22 cellular contexts compared by ENCODE assay signal in the genomic region with DNA sequence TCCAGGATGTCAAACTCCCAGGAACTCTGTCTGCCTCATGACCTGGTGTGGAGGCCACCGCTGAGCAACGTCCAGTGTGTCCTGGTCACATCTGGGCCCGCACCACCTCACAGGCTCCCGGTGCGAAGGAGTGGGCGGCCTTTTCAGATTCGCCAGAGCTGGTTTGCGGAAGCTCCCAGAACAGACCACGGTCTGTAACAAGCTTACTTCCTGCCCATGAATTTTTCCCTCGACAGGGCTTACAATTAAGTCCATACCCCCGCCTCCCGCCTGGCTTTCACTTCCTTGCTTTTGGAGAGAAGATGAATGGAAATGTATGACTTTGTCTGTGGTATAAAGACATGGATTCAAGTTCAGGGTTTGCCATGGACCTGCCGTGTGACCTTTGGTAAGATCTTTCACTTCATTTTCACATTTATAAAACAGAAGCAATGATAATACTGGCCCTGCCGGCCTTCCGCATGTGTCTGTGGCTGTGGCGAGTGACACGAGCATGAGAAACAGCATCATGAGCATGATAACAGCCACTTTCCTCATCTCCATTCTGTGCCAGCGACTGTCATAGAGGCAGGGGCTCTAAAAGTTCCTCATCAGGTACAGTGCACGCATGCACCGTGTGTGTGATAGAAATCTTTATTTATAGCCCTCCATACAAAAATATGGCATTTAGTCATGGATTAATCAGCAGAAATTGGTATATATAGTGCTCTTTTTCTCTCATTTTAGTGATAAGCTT. TPM values are rescaled to one million over a fixed set of nuclear protein-coding genes. Genes with fewer than 3 reads are reported as not detected.
A peak's percentile ranks its signal among the peaks of the same experiment; 100 is the strongest.
DNase-seq lines count a peak whose midpoint lies in the region; ATAC-seq and TF ChIP-seq lines count a peak whose summit lies in the region.
"Had no signal": no experiment of that assay in that cellular context is flagged by ENCODE, and none has a peak within 500 bp of the region (broad histone marks: within the 10 kb centered on the region; RNA-seq: fewer than 3 reads in every experiment).

No MANE protein-coding gene starts in this region.

- intact Hi-C loops in CD4-positive, alpha-beta memory T cell (cut with micrococcal nuclease), result no loop called here
- intact Hi-C loops in OCI-LY7 (cut with micrococcal nuclease; ENCODE audit: unreplicated experiment), result no loop called here
- intact Hi-C loops in thyroid gland (cut with DNase I), result no loop called here

- ATAC-seq in GM23338 (no peak), naive B cell (ENCODE audit: low read depth in 2 of 2) (peak; percentile 78 to 80), GM21423 (IDR thresholded peaks at IDR 0.05; ENCODE audit: unreplicated experiment) (no peak)
- ATAC-seq: activated T-cell treated with anti-CD3 and anti-CD28 coated beads, Interleukin-2, amount 50 U/mL, for 4 hours; T-cell had no signal

- no peaks in the 10 kb centered on the region for H3K9me3 ChIP-seq in CD4-positive, alpha-beta memory T cell (ENCODE audit: control insufficient read depth in 1 of 2, low read length in 2 of 2)
- H3K9me3 ChIP-seq in OCI-LY7 (ENCODE audit: low read length), result no peaks in the 10 kb centered on the region
- no peaks in the 10 kb centered on the region for H3K9me3 ChIP-seq in thyroid gland
- H3K9me3 ChIP-seq: HAP-1, heart left ventricle, left ventricle myocardium inferior, spleen had no signal

- H3K4me3 ChIP-seq in CD4-positive, alpha-beta memory T cell (ENCODE audit: low read length in 2 of 2), result no peak overlapping the region
- H3K4me3 ChIP-seq in GM23338, result no peak overlapping the region
- no peak overlapping the region for H3K4me3 ChIP-seq in OCI-LY7 (ENCODE audit: low read depth, low read length, poor library complexity, severe bottlenecking)
- no peak overlapping the region for H3K4me3 ChIP-seq in thyroid gland (replicated peaks in 1 of 3)
- H3K4me3 ChIP-seq: HAP-1, left ventricle myocardium inferior had no signal

- H3K36me3 Mint-ChIP-seq in CD4-positive, alpha-beta memory T cell, result no peaks in the 10 kb centered on the region
- H3K36me3 Mint-ChIP-seq in GM23338 (ENCODE audit: low read depth) (no peaks in the 10 kb centered on the region), naive B cell (no peaks in the 10 kb centered on the region)
- H3K36me3 Mint-ChIP-seq: CD8-positive, alpha-beta memory T cell; T-cell had no signal

- DNase-seq in CD4-positive, alpha-beta memory T cell, result no peak
- DNase-seq in GM23338 (ENCODE audit: low spot score) (no peak), T follicular helper cell (ENCODE audit: low read depth) (peak; percentile 9), naive B cell (peak; percentile 34), OCI-LY7 (ENCODE audit: low spot score) (no peak), G401 (ENCODE audit: low spot score) (no peak), thyroid gland (no peak)
- DNase-seq: activated CD4-positive, alpha-beta T cell treated with anti-CD3 and anti-CD28 coated beads, Interleukin-2, amount 50 U/mL, for 48 hours; activated naive CD4-positive, alpha-beta T cell treated with anti-CD3 and anti-CD28 coated beads, Interleukin-2, amount 50 U/mL, for 16 hours; activated T-cell treated with anti-CD3 and anti-CD28 coated beads, Interleukin-2, amount 50 U/mL, for 4 hours; DND-41; heart left ventricle; left ventricle myocardium inferior; NCI-H187 treated with DMSO at 0.1 percent for 48 hours; NCI-H345; spleen; stimulated activated CD4-positive, alpha-beta T cell treated with anti-CD3 and anti-CD28 coated beads, Interleukin-4, amount 100 ng/mL, for 4 hours; T-cell had no signal

- TF ChIP-seq CTCF in GM23338 (conservative IDR thresholded peaks at IDR 0.05; ENCODE audit: low read depth in 2 of 2) (no peak), OCI-LY7 (conservative IDR thresholded peaks at IDR 0.05; ENCODE audit: low read length) (no peak), thyroid gland (IDR thresholded peaks at IDR 0.05) (no peak)

- no peaks in the 10 kb centered on the region for H3K9me2 ChIP-seq in GM23338 (ENCODE audit: insufficient read depth)
- H3K9me2 ChIP-seq in OCI-LY7 (ENCODE audit: insufficient read depth, low read length), result no peaks in the 10 kb centered on the region

- peak overlapping the region in 2 of 7 donors; percentile 93 to 95 for H3K27ac Mint-ChIP-seq in CD4-positive, alpha-beta memory T cell
- H3K27ac Mint-ChIP-seq in GM23338 (peak overlapping the region; percentile 36; the same call in 1 of the 2 replicates), naive B cell (peak overlapping the region in 3 of 6 donors; percentile 81 to 95 (median 89))
- H3K27ac Mint-ChIP-seq: T-cell had no signal

- no peaks in the 10 kb centered on the region for H3K9me3 Mint-ChIP-seq in CD4-positive, alpha-beta memory T cell
- H3K9me3 Mint-ChIP-seq in GM23338 (no peaks in the 10 kb centered on the region; the same call in 2 of the 3 replicates), naive B cell (peaks cover 0 to 4% (median 0%) of the 10 kb centered on the region in 7 donors)
- H3K9me3 Mint-ChIP-seq: activated T-cell treated with anti-CD3 and anti-CD28 coated beads, Interleukin-2, amount 50 U/mL, for 4 hours; CD8-positive, alpha-beta memory T cell; T-cell had no signal

- in situ Hi-C loops in G401 (cut with HindIII; ENCODE audit: low sequenced_read_pairs), result no loop called here

- peaks cover 0 to 44% (median 6%) of the 10 kb centered on the region in 4 donors for H3K4me1 Mint-ChIP-seq in CD4-positive, alpha-beta memory T cell
- H3K4me1 Mint-ChIP-seq in GM23338 (peaks cover 43% of the 10 kb centered on the region), naive B cell (peaks cover 0 to 10% (median 4%) of the 10 kb centered on the region in 3 donors)

- H3K27ac ChIP-seq in CD4-positive, alpha-beta memory T cell (ENCODE audit: low read depth, low read length), result peak overlapping the region; percentile 9
- H3K27ac ChIP-seq in GM23338 (ENCODE audit: low read depth) (no peak overlapping the region), OCI-LY7 (ENCODE audit: low read depth, low read length, poor library complexity, severe bottlenecking) (no peak overlapping the region), thyroid gland (no peak overlapping the region)
- H3K27ac ChIP-seq: left ventricle myocardium inferior had no signal

- H2AFZ ChIP-seq in GM23338, result peak overlapping the region; percentile 59; the same call in 1 of the 2 replicates
- H2AFZ ChIP-seq in OCI-LY7 (ENCODE audit: low read length), result no peak overlapping the region

- no peak overlapping the region for H3K4me2 ChIP-seq in GM23338
- no peak overlapping the region for H3K4me2 ChIP-seq in OCI-LY7 (ENCODE audit: low read length)

- no peak for TF ChIP-seq POLR2A in thyroid gland (IDR thresholded peaks at IDR 0.05)

- POLR2A ChIA-PET in CD4-positive, alpha-beta memory T cell (lab: Charles Lee; ENCODE audit: partially characterized antibody), result no interaction called here
- POLR2A ChIA-PET in OCI-LY7 (lab: Charles Lee), result no interaction called here

- 91 to 93% methylated on average over 18 to 20 of the region's 20 CpGs for whole genome bisulfite sequencing in thyroid gland, 2 donors

- H3K27me3 ChIP-seq in CD4-positive, alpha-beta memory T cell (ENCODE audit: insufficient read depth, low read length), result no peaks in the 10 kb centered on the region
- H3K27me3 ChIP-seq in GM23338 (ENCODE audit: insufficient read depth), result no peaks in the 10 kb centered on the region
- H3K27me3 ChIP-seq in thyroid gland, result no peaks in the 10 kb centered on the region
- H3K27me3 ChIP-seq: heart left ventricle had no signal

- H4K20me1 ChIP-seq in GM23338 (replicated peaks; ENCODE audit: insufficient read depth) (no peaks in the 10 kb centered on the region), OCI-LY7 (ENCODE audit: insufficient read depth, low read length) (no peaks in the 10 kb centered on the region)

- H3F3A ChIP-seq in GM23338 (replicated peaks; ENCODE audit: low read depth), result no peaks in the 10 kb centered on the region

- H3K4me1 ChIP-seq in CD4-positive, alpha-beta memory T cell (ENCODE audit: insufficient read depth, low read length), result no peaks in the 10 kb centered on the region
- H3K4me1 ChIP-seq in GM23338 (ENCODE audit: insufficient read depth) (peaks cover 19% of the 10 kb centered on the region), OCI-LY7 (ENCODE audit: insufficient read depth, low read length, poor library complexity, severe bottlenecking) (no peaks in the 10 kb centered on the region), thyroid gland (peaks cover 0 to 8% of the 10 kb centered on the region in 2 donors)
- H3K4me1 ChIP-seq: HAP-1 had no signal

- H3K4me3 Mint-ChIP-seq in CD4-positive, alpha-beta memory T cell, result peak overlapping the region in 2 of 8 donors; percentile 85 to 91
- no peak overlapping the region for H3K4me3 Mint-ChIP-seq in GM23338
- peak overlapping the region in 5 of 8 donors; percentile 32 to 92 (median 84) for H3K4me3 Mint-ChIP-seq in naive B cell
- H3K4me3 Mint-ChIP-seq: activated T-cell treated with anti-CD3 and anti-CD28 coated beads, Interleukin-2, amount 50 U/mL, for 4 hours; T-cell had no signal

- H3K27me3 Mint-ChIP-seq in CD4-positive, alpha-beta memory T cell, result peaks cover 1 to 9% of the 10 kb centered on the region in 2 donors
- H3K27me3 Mint-ChIP-seq in GM23338 (ENCODE audit: insufficient read depth, low read depth, poor library complexity), result peaks cover 8% of the 10 kb centered on the region
- H3K27me3 Mint-ChIP-seq in naive B cell, result peaks cover 10 to 16% (median 10%) of the 10 kb centered on the region in 3 donors

- CTCF ChIA-PET in CD4-positive, alpha-beta memory T cell (lab: Charles Lee; ENCODE audit: partially characterized antibody), result no interaction called here
- CTCF ChIA-PET in OCI-LY7 (lab: Charles Lee; ENCODE audit: unreplicated experiment), result no interaction called here

- BruUV-seq in OCI-LY7 (replicated peaks; lab: Mats Ljungman, UMichigan), result no TSS peak

- H3K79me2 ChIP-seq in GM23338 (replicated peaks; ENCODE audit: insufficient read depth), result no peaks in the 10 kb centered on the region
- H3K79me2 ChIP-seq in OCI-LY7 (ENCODE audit: insufficient read depth, low read depth, low read length), result no peaks in the 10 kb centered on the region

- H3K36me3 ChIP-seq in CD4-positive, alpha-beta memory T cell (ENCODE audit: insufficient read depth, low read length), result no peaks in the 10 kb centered on the region
- no peaks in the 10 kb centered on the region for H3K36me3 ChIP-seq in GM23338 (ENCODE audit: insufficient read depth)
- no peaks in the 10 kb centered on the region for H3K36me3 ChIP-seq in OCI-LY7 (ENCODE audit: insufficient read depth, low read length)
- no peaks in the 10 kb centered on the region for H3K36me3 ChIP-seq in thyroid gland
- H3K36me3 ChIP-seq: HAP-1, spleen had no signal

TF ChIP-seq in GM23338, 12 proteins besides CTCF, POLR2A, EP300 and RAD21 (continues in another document):
- TF ChIP-seq STAT1 (IDR thresholded peaks at IDR 0.05; ENCODE audit: unreplicated experiment) (no peak), EZH2phosphoT487 (IDR thresholded peaks at IDR 0.05; ENCODE audit: unreplicated experiment) (no peak), JUNB (IDR thresholded peaks at IDR 0.05; ENCODE audit: unreplicated experiment) (no peak), ZNF114 (CRISPR knock-in tag; IDR thresholded peaks at IDR 0.05) (no peak)

RNA-seq across cellular contexts. Expression of gene KCNF1, which starts 31.0 kb away (rescaled TPM):
- total RNA-seq in CD4-positive, alpha-beta memory T cell, result not detected
- not detected for polyA plus RNA-seq in CD4-positive, alpha-beta memory T cell
- 0.70 and 1.5 TPM in 2 replicates for total RNA-seq in GM23338 (2014; rRNA removed; shearing (Covaris generic))
- polyA plus RNA-seq in GM23338 (2016; fragmentation: Nextera tagmentation; extraction: Ambion mirVana) (0.11 and 0.19 TPM in 2 replicates), naive B cell (ENCODE audit: low read depth in 6 of 6) (not detected)
- not detected in 2 replicates for total RNA-seq in OCI-LY7 (2014; rRNA removed; shearing (Covaris generic))
- total RNA-seq in OCI-LY7 (2022) (not detected in 2 replicates), thyroid gland (not detected)
- total RNA-seq in G401 (2014; rRNA removed; shearing (Covaris generic)), result 1.5 and 1.9 TPM in 2 replicates
- total RNA-seq: activated T-cell treated with anti-CD3 and anti-CD28 coated beads, Interleukin-2, amount 50 U/mL, for 4 hours; CD8-positive, alpha-beta memory T cell; MCF 10A; T-cell had no signal
- polyA plus RNA-seq: CD8-positive, alpha-beta memory T cell had no signal

Comparison
In these comparisons a context has a peak if more than half of its experiments do, and no peak if none do; other contexts are left out.
1. DNase-seq: peak in T follicular helper cell (single experiment) and naive B cell (single experiment); none in CD4-positive, alpha-beta memory T cell (0 of 5), GM23338 (single experiment), OCI-LY7 (single experiment), G401 (single experiment) and thyroid gland (0 of 2).
2. ATAC-seq: peak in naive B cell (2 of 2); none in GM23338 (single experiment) and GM21423 (single experiment).